Comparison of ENCODE assay signal across 22 cellular contexts in genomic region chr15:100495861-100496260, GRCh38. TPM values are rescaled to one million over a fixed set of nuclear protein-coding genes. Genes with fewer than 3 reads are reported as not detected.
"Had no signal": no experiment of that assay in that cellular context is flagged by ENCODE, and none has a peak within 500 bp of the region (broad histone marks: within the 10 kb centered on the region; RNA-seq: fewer than 3 reads in every experiment).

No MANE protein-coding gene starts in this region.

- ATAC-seq: HepG2 had no signal

- H3K9ac ChIP-seq: SK-N-SH had no signal

- H3K9me3 ChIP-seq: MG63, SK-N-SH had no signal

- H3K4me3 ChIP-seq: MG63 had no signal

- H3K4me2 ChIP-seq: SK-N-SH had no signal

- H3K27ac ChIP-seq: RWPE1 had no signal

- DNase-seq: IMR-90, Karpas-422, KG1, MG63, NCI-H1092 treated with DMSO at 0.1 percent for 48 hours, NCI-H1436, NCI-H187, NCI-H2029, NCI-H2081 treated with DMSO at 0.1 percent for 48 hours, NCI-H2171, NCI-H226, NCI-H446, NCI-H510A, NCI-H524 treated with DMSO at 0.1 percent for 48 hours, NCI-H69, NCI-H774, SHP77, SK-N-SH had no signal

- H3K9me2 ChIP-seq: SK-N-SH had no signal

- H3K36me3 ChIP-seq: MG63 had no signal

RNA-seq across cellular contexts. Expression of gene CERS3, which starts 32.9 kb away (rescaled TPM):
- total RNA-seq: HepG2, HT1080, IMR-90, SK-MEL-5 had no signal
- polyA plus RNA-seq: HepG2, IMR-90, SK-N-SH had no signal
